Comparison of ENCODE assay signal across 25 cellular contexts in genomic region chr1:53708687-53709086, GRCh38. TPM values are rescaled to one million over a fixed set of nuclear protein-coding genes. Genes with fewer than 3 reads are reported as not detected.
"Had no signal": no experiment of that assay in that cellular context is flagged by ENCODE, and none has a peak within 500 bp of the region (broad histone marks: within the 10 kb centered on the region; RNA-seq: fewer than 3 reads in every experiment).

No MANE protein-coding gene starts in this region.

- H3K36me3 ChIP-seq: colonic mucosa, esophagus muscularis mucosa, gastroesophageal sphincter, heart left ventricle, neutrophil, right lobe of liver, stomach, thyroid gland had no signal

- H3K4me3 ChIP-seq: colonic mucosa, esophagus muscularis mucosa, gastroesophageal sphincter, heart left ventricle, hepatocyte, right lobe of liver, smooth muscle cell, stomach, thyroid gland had no signal

- DNase-seq: colonic mucosa; effector memory CD4-positive, alpha-beta T cell; foreskin keratinocyte; heart left ventricle; kidney; mammary epithelial cell; naive thymus-derived CD8-positive, alpha-beta T cell; nephron progenitor cell; right lobe of liver; stimulated activated CD4-positive, alpha-beta T cell treated with anti-CD3 and anti-CD28 coated beads, Interleukin-12 subunit alpha, Interleukin-12 subunit beta, amount 100 ng/mL, for 4 hours; stimulated activated CD4-positive, alpha-beta T cell treated with anti-CD3 and anti-CD28 coated beads, Interleukin-1b, Interleukin-23, amount 100 ng/mL, for 48 hours; stimulated activated CD4-positive, alpha-beta T cell treated with anti-CD3 and anti-CD28 coated beads, Interleukin-4, amount 100 ng/mL, for 24 hours; stimulated activated naive CD4-positive, alpha-beta T cell treated with Interleukin-2 at 50 U/mL for 16 hours; stomach; thyroid gland; trophoblast cell had no signal

- H3K27ac ChIP-seq: colonic mucosa, esophagus muscularis mucosa, foreskin keratinocyte, gastroesophageal sphincter, heart left ventricle, hepatocyte, neutrophil, parathyroid adenoma, right lobe of liver, stomach, thyroid gland had no signal

- H3K9me3 ChIP-seq: colonic mucosa, esophagus muscularis mucosa, gastroesophageal sphincter, heart left ventricle, neutrophil, right lobe of liver, stomach, thyroid gland had no signal

- ATAC-seq: foreskin keratinocyte; gastroesophageal sphincter; heart left ventricle; left lobe of liver; naive thymus-derived CD8-positive, alpha-beta T cell; right lobe of liver; stimulated activated effector memory CD8-positive, alpha-beta T cell treated with anti-CD3 and anti-CD28 coated beads, Interleukin-12 subunit alpha, Interleukin-12 subunit beta, amount 100 ng/mL, for 72 hours had no signal

- H2AFZ ChIP-seq: hepatocyte, parathyroid adenoma had no signal

- H3K9ac ChIP-seq: parathyroid adenoma had no signal

- H3K27me3 ChIP-seq: colonic mucosa, neutrophil, right lobe of liver, thyroid gland had no signal

- H3K4me1 ChIP-seq: colonic mucosa, esophagus muscularis mucosa, foreskin keratinocyte, gastroesophageal sphincter, heart left ventricle, parathyroid adenoma, right lobe of liver, stomach, thyroid gland had no signal

- H3K4me2 ChIP-seq: hepatocyte, smooth muscle cell had no signal

RNA-seq across cellular contexts. Expression of gene GLIS1, which starts 30.3 kb away (rescaled TPM):
- polyA plus RNA-seq: endothelial cell of umbilical vein; foreskin keratinocyte; mammary epithelial cell; naive thymus-derived CD8-positive, alpha-beta T cell had no signal
